Comparison of ENCODE assay signal across 25 cellular contexts in the genomic region with DNA sequence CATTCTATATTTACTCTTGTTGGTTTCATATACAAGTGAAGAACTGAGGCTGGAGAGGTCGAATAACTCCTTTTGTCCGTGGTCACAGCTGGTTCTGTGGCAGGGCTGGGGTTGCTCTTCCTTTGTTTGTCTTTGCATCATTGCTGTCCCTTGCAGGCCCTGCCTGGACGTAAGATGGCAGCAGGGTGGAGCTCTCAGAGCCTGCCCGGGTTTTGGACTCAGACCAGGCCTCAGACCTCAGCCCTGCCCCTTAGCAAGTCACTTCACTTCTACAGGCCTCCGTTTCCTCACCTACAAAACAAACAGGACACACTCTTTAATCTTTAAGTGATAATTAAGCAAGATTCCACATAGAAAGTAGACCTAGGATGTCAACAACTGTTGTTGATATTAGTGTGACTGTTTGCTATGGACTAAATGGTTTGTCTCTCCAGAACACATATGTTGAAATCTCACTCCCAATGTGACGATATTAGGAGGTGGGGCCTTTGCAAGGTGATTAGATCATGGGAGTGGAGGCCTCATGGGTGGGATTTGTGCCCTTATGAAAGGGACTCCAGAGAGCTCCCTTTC.
"Had no signal": no experiment of that assay in that cellular context is flagged by ENCODE, and none has a peak within 500 bp of the region (broad histone marks: within the 10 kb centered on the region; RNA-seq: fewer than 3 reads in every experiment).

No MANE protein-coding gene starts in this region.

- H3K36me3 ChIP-seq: neural progenitor cell, prostate gland, right atrium auricular region, uterus had no signal

- H3K27me3 Mint-ChIP-seq: activated naive CD8-positive, alpha-beta T cell treated with anti-CD3 and anti-CD28 coated beads, Interleukin-2, amount 50 U/mL, for 24 hours; activated T-helper 17 cell treated with anti-CD3 and anti-CD28 coated beads, Interleukin-2, amount 50 U/mL, for 72 hours; brain; stimulated activated naive CD8-positive, alpha-beta T cell treated with anti-CD3 and anti-CD28 coated beads, Interleukin-15, Interleukin-2, amounts not matched to agents 100 ng/mL and 50 ng/mL, for 24 hours had no signal

- H3K27me3 ChIP-seq: esophagus muscularis mucosa, gastroesophageal sphincter, neural progenitor cell, right atrium auricular region, tibial nerve, uterus had no signal

- H3K9me3 ChIP-seq: esophagus muscularis mucosa, gastroesophageal sphincter, prostate gland, right atrium auricular region, tibial nerve, uterus had no signal

- DNase-seq: activated CD4-positive, alpha-beta memory T cell treated with anti-CD3 and anti-CD28 coated beads, Interleukin-2, amount 10 ng/mL, durations not matched to agents 7 days and 5 days; activated CD4-positive, alpha-beta T cell treated with anti-CD3 and anti-CD28 coated beads for 48 hours; activated CD4-positive, CD25-positive, alpha-beta regulatory T cell; activated CD8-positive, alpha-beta memory T cell treated with anti-CD3 and anti-CD28 coated beads, Interleukin-2, amount 10 ng/mL, durations not matched to agents 7 days and 5 days; activated naive CD4-positive, alpha-beta T cell treated with Interleukin-2 at 50 U/mL for 16 hours; activated naive CD8-positive, alpha-beta T cell treated with anti-CD3 and anti-CD28 coated beads, Interleukin-2, amount 50 U/mL, for 24 hours; anterior cingulate cortex; central memory CD4-positive, alpha-beta T cell; heart right ventricle; left ventricle myocardium inferior; naive B cell; small intestine; stimulated activated CD4-positive, alpha-beta T cell treated with anti-CD3 and anti-CD28 coated beads, Interleukin-15, amount 100 ng/mL, for 24 hours; stimulated activated CD4-positive, alpha-beta T cell treated with anti-CD3 and anti-CD28 coated beads, Interleukin-2, amount 100 ng/mL, for 48 hours; T-helper 9 cell; uterus had no signal

- H3K27ac Mint-ChIP-seq: activated CD4-positive, alpha-beta memory T cell treated with anti-CD3 and anti-CD28 coated beads, Interleukin-2, amount 10 ng/mL, durations not matched to agents 7 days and 5 days; activated CD8-positive, alpha-beta memory T cell treated with anti-CD3 and anti-CD28 coated beads, Interleukin-2, amount 10 ng/mL, durations not matched to agents 7 days and 5 days; activated naive CD8-positive, alpha-beta T cell treated with anti-CD3 and anti-CD28 coated beads, Interleukin-2, amount 50 U/mL, for 24 hours; activated T-helper 17 cell treated with anti-CD3 and anti-CD28 coated beads, Interleukin-2, amount 50 U/mL, for 72 hours; neural progenitor cell; stimulated activated naive CD8-positive, alpha-beta T cell treated with anti-CD3 and anti-CD28 coated beads, Interleukin-15, Interleukin-2, amounts not matched to agents 100 ng/mL and 50 ng/mL, for 24 hours had no signal

- H3K4me3 Mint-ChIP-seq: activated CD4-positive, alpha-beta memory T cell treated with anti-CD3 and anti-CD28 coated beads, Interleukin-2, amount 10 ng/mL, durations not matched to agents 7 days and 5 days; activated CD8-positive, alpha-beta memory T cell treated with anti-CD3 and anti-CD28 coated beads, Interleukin-2, amount 10 ng/mL, durations not matched to agents 7 days and 5 days; activated naive CD8-positive, alpha-beta T cell treated with anti-CD3 and anti-CD28 coated beads, Interleukin-2, amount 50 U/mL, for 24 hours; activated T-helper 17 cell treated with anti-CD3 and anti-CD28 coated beads, Interleukin-2, amount 50 U/mL, for 72 hours; brain; neural progenitor cell; stimulated activated naive CD8-positive, alpha-beta T cell treated with anti-CD3 and anti-CD28 coated beads, Interleukin-15, Interleukin-2, amounts not matched to agents 100 ng/mL and 50 ng/mL, for 24 hours had no signal

- H3K4me1 ChIP-seq: gastroesophageal sphincter, neural progenitor cell, prostate gland, right atrium auricular region, uterus had no signal

- H3K4me3 ChIP-seq: esophagus muscularis mucosa, gastroesophageal sphincter, heart right ventricle, left ventricle myocardium inferior, neural progenitor cell, prostate gland, right atrium auricular region, tibial nerve, uterus had no signal

- H3K27ac ChIP-seq: esophagus muscularis mucosa, gastroesophageal sphincter, heart right ventricle, left ventricle myocardium inferior, neural progenitor cell, prostate gland, right atrium auricular region, tibial nerve, uterus had no signal

- H3K9me3 Mint-ChIP-seq: activated CD4-positive, alpha-beta memory T cell treated with anti-CD3 and anti-CD28 coated beads, Interleukin-2, amount 10 ng/mL, durations not matched to agents 7 days and 5 days; activated naive CD8-positive, alpha-beta T cell treated with anti-CD3 and anti-CD28 coated beads, Interleukin-2, amount 50 U/mL, for 24 hours; activated T-helper 17 cell treated with anti-CD3 and anti-CD28 coated beads, Interleukin-2, amount 50 U/mL, for 72 hours had no signal
